9 cellular contexts compared by ENCODE assay signal in genomic region chr7:40717242-40717641, GRCh38.
DNase-seq lines count a peak whose midpoint lies in the region; ATAC-seq and TF ChIP-seq lines count a peak whose summit lies in the region.
"Had no signal": no experiment of that assay in that cellular context is flagged by ENCODE, and none has a peak within 500 bp of the region (broad histone marks: within the 10 kb centered on the region; RNA-seq: fewer than 3 reads in every experiment).

No MANE protein-coding gene starts in this region.

- DNase-seq in DMS53 (lab: John Stamatoyannopoulos, UW) (peak; percentile 94), MM.1S (peak; percentile 68), UCSD-AML1 (lab: John Stamatoyannopoulos, UW; ENCODE audit: unreplicated experiment) (peak; percentile 23), right cardiac atrium (peak; percentile 80 to 89 (median 88)), suprapubic skin (ENCODE audit: low spot score in 2 of 2) (peak; percentile 80 to 84), globus pallidus (ENCODE audit: low spot score) (no peak)
- DNase-seq in stimulated activated CD4-positive, alpha-beta T cell treated with anti-CD3 and anti-CD28 coated beads, Interleukin-2, amount 100 ng/mL, for 48 hours = no peak

- H3K9ac ChIP-seq in MM.1S (ENCODE audit: low read length) = no peak overlapping the region
- H3K9ac ChIP-seq: parathyroid adenoma had no signal

- H3K27me3 ChIP-seq in MM.1S (replicated peaks; ENCODE audit: insufficient read depth, low read length) = no peaks in the 10 kb centered on the region
- no peaks in the 10 kb centered on the region for H3K27me3 ChIP-seq in right cardiac atrium (ENCODE audit: control insufficient read depth, insufficient read depth)
- H3K27me3 ChIP-seq in suprapubic skin = no peaks in the 10 kb centered on the region

- H3K9me3 ChIP-seq in MM.1S (replicated peaks; ENCODE audit: insufficient read depth, low read length) (no peaks in the 10 kb centered on the region), right cardiac atrium (ENCODE audit: control insufficient read depth, low read length) (no peaks in the 10 kb centered on the region), suprapubic skin (no peaks in the 10 kb centered on the region)

- H3K4me2 ChIP-seq in MM.1S (ENCODE audit: low read depth, low read length) = no peak overlapping the region

- H3K27ac ChIP-seq in MM.1S (ENCODE audit: low read length) (no peak overlapping the region), right cardiac atrium (ENCODE audit: low read length) (no peak overlapping the region), suprapubic skin (no peak overlapping the region)
- H3K27ac ChIP-seq: parathyroid adenoma had no signal

- WGBS in right cardiac atrium = 29% methylated on average over 9 of the region's 9 CpGs
- 13% methylated on average over 9 of the region's 9 CpGs for WGBS in suprapubic skin

- 0 out of 2 replicates have a peak overlapping the region, but pooled peaks have one; percentile 4 for H2AFZ ChIP-seq in MM.1S (ENCODE audit: low read length)
- H2AFZ ChIP-seq: parathyroid adenoma had no signal

- H3K4me3 ChIP-seq in MM.1S (ENCODE audit: low read length) = no peak overlapping the region
- H3K4me3 ChIP-seq in right cardiac atrium (ENCODE audit: low read length) = no peak overlapping the region
- no peak overlapping the region for H3K4me3 ChIP-seq in suprapubic skin

- TF ChIP-seq POLR2A in suprapubic skin (IDR thresholded peaks at IDR 0.05) = no peak

- peak; percentile 79 for ATAC-seq in GM21576 (IDR thresholded peaks at IDR 0.05; ENCODE audit: unreplicated experiment)
- peak; percentile 95 to 98 for ATAC-seq in right cardiac atrium

- no peaks in the 10 kb centered on the region for H4K20me1 ChIP-seq in MM.1S (ENCODE audit: insufficient read depth, low read length)

- TF ChIP-seq CTCF in MM.1S (IDR thresholded peaks at IDR 0.05; ENCODE audit: low read length) = no peak
- TF ChIP-seq CTCF in suprapubic skin (IDR thresholded peaks at IDR 0.05) = no peak

- H3K9me2 ChIP-seq in MM.1S (replicated peaks; ENCODE audit: insufficient read depth, low read length) = no peaks in the 10 kb centered on the region

- H3F3A ChIP-seq in MM.1S (ENCODE audit: insufficient read depth, low read length) = no peaks in the 10 kb centered on the region

- intact Hi-C loops in right cardiac atrium (cut with DNase I) = no loop called here

- H3K4me1 ChIP-seq in MM.1S (ENCODE audit: low read length) (no peaks in the 10 kb centered on the region), right cardiac atrium (ENCODE audit: control insufficient read depth, insufficient read depth, low read length) (peaks cover 6% of the 10 kb centered on the region), suprapubic skin (peaks cover 13% of the 10 kb centered on the region)
- H3K4me1 ChIP-seq: parathyroid adenoma had no signal

- TF ChIP-seq EP300 in suprapubic skin (IDR thresholded peaks at IDR 0.05) = no peak

- no peaks in the 10 kb centered on the region for H3K79me2 ChIP-seq in MM.1S (ENCODE audit: low read length)
- H3K79me2 ChIP-seq: parathyroid adenoma had no signal

- H3K36me3 ChIP-seq in MM.1S (replicated peaks; ENCODE audit: insufficient read depth, low read length) = no peaks in the 10 kb centered on the region
- no peaks in the 10 kb centered on the region for H3K36me3 ChIP-seq in suprapubic skin

Comparison
In these comparisons a context has a peak if more than half of its experiments do, and no peak if none do; other contexts are left out.
1. DNase-seq: peak in DMS53 (single experiment), MM.1S (single experiment), UCSD-AML1 (single experiment), right cardiac atrium (3 of 3) and suprapubic skin (2 of 2); none in globus pallidus (single experiment) and stimulated activated CD4-positive, alpha-beta T cell treated with anti-CD3 and anti-CD28 coated beads, Interleukin-2, amount 100 ng/mL, for 48 hours (0 of 2).